8 cellular contexts compared by ENCODE assay signal in the genomic region with DNA sequence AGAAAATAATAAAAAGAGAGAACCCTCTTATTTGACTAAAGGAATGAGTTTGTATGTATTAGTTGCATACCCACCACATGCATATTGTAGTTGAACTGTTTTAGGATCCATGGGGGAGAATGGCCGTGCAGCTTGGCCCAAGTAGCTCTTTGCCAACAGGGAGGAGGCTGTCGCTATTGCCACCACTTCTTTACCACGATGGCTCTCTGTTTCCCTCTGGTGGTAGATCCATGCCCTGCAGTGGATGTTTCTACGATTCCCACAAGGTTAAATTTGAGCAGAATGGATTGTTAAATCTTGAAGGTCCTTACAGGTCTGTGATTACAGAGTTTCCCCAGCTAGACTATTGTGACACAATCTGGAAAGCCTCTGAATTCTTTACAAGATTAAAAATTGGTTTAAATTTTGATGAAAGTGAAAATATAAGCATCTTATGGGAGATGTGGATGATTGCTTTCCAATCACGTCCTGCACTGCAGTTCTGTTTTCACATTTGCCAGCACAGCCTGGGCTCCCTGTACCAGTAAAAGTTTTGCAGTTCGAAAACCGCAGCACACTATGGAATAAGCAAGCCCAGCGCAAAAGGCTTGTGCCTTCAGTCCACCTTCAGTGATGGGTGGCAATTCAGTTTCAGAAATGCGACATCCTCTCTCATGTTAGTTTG. TPM values are rescaled to one million over a fixed set of nuclear protein-coding genes. Genes with fewer than 3 reads are reported as not detected.
A peak's percentile ranks its signal among the peaks of the same experiment; 100 is the strongest.
DNase-seq lines count a peak whose midpoint lies in the region; ATAC-seq and TF ChIP-seq lines count a peak whose summit lies in the region.

No MANE protein-coding gene starts in this region.

- H3K27ac ChIP-seq in DND-41 (ENCODE audit: low read length) (no peak overlapping the region), GM23338 (ENCODE audit: low read depth) (no peak overlapping the region), hepatocyte (no peak overlapping the region), spleen (peak overlapping the region in 2 of 8 donors; percentile 31 to 48)

- 0 out of 3 replicates have a peak, but pooled peaks cover 2% of the 10 kb centered on the region for H3K4me1 Mint-ChIP-seq in GM23338

- WGBS in hepatocyte (ENCODE audit: low lambda C conversion rate, missing lambda C conversion rate), result 34% methylated on average over 9 of the region's 9 CpGs
- 23 to 29% (median 26%) methylated on average over 9 of the region's 9 CpGs for WGBS in spleen, 5 donors

- intact Hi-C loops in spleen (cut with DNase I; ENCODE audit: low total_unique reads) (loop anchor here (10.0 kb wide), 1 partner anchor 130 kb away; a partner anchor contains a TSS), posterior vena cava (cut with DNase I) (loop anchor here in 1 of 2 donors (10.0 kb wide), 1 partner anchor 90 kb away; a partner anchor contains a TSS)

- H3K4me2 ChIP-seq in DND-41 (ENCODE audit: insufficient read depth, low read length) (no peak overlapping the region), GM23338 (no peak overlapping the region), hepatocyte (no peak overlapping the region)

- peaks cover 5% of the 10 kb centered on the region for H3K27me3 Mint-ChIP-seq in GM23338 (ENCODE audit: insufficient read depth, low read depth, poor library complexity)

- H3K9me2 ChIP-seq in GM23338 (ENCODE audit: insufficient read depth), result no peaks in the 10 kb centered on the region
- no peaks in the 10 kb centered on the region for H3K9me2 ChIP-seq in hepatocyte (replicated peaks; ENCODE audit: insufficient read depth)

- no peak for TF ChIP-seq POLR2A in spleen (IDR thresholded peaks at IDR 0.05)

- DNase-seq in DND-41 (peak; percentile 77), GM23338 (ENCODE audit: low spot score) (peak; percentile 89), NCI-H128 (lab: John Stamatoyannopoulos, UW; ENCODE audit: unreplicated experiment) (peak; percentile 25), T-helper 2 cell (peak; percentile 24 to 77 (median 56)), amygdala (lab: John Stamatoyannopoulos, UW) (peak in 44 of 56 donors; percentile 13 to 89 (median 51)), hepatocyte (ENCODE audit: low spot score) (peak; percentile 78), spleen (no peak), posterior vena cava (ENCODE audit: low spot score) (no peak)

- H3K4me3 Mint-ChIP-seq in GM23338, result no peak overlapping the region

- TF ChIP-seq CTCF in DND-41 (IDR thresholded peaks at IDR 0.05; ENCODE audit: borderline replicate concordance, extremely low read depth, low read length, poor library complexity, severe bottlenecking), result peak; percentile 98
- peak; percentile 97 to 98 for TF ChIP-seq CTCF in GM23338 (conservative IDR thresholded peaks at IDR 0.05; ENCODE audit: low read depth in 2 of 2)
- TF ChIP-seq CTCF in hepatocyte (IDR thresholded peaks at IDR 0.05; ENCODE audit: poor library complexity), result peak; percentile 79
- peak; percentile 87 to 97 (median 95) for TF ChIP-seq CTCF in spleen (IDR thresholded peaks at IDR 0.05 in 8 of 11, conservative IDR thresholded peaks at IDR 0.05 in 3 of 11)

- ATAC-seq in DND-41 (ENCODE audit: insufficient read depth, low read depth), result peak; percentile 93
- ATAC-seq in GM23338, result peak; percentile 90

- no peaks in the 10 kb centered on the region for H3K79me2 ChIP-seq in DND-41 (ENCODE audit: insufficient read depth, low read length)
- H3K79me2 ChIP-seq in GM23338 (replicated peaks; ENCODE audit: insufficient read depth), result no peaks in the 10 kb centered on the region
- no peaks in the 10 kb centered on the region for H3K79me2 ChIP-seq in hepatocyte

- H3K9ac ChIP-seq in DND-41 (ENCODE audit: low read depth, low read length), result no peak overlapping the region

- H3K4me1 ChIP-seq in DND-41 (ENCODE audit: insufficient read depth, low read length) (no peaks in the 10 kb centered on the region), GM23338 (ENCODE audit: insufficient read depth) (no peaks in the 10 kb centered on the region), hepatocyte (ENCODE audit: insufficient read depth) (no peaks in the 10 kb centered on the region), spleen (peaks cover 0 to 14% (median 5%) of the 10 kb centered on the region in 6 donors)

- H3K9me3 ChIP-seq in DND-41 (ENCODE audit: insufficient read depth, low read length, severe bottlenecking), result no peaks in the 10 kb centered on the region
- H3K9me3 ChIP-seq in hepatocyte (ENCODE audit: low read depth), result no peaks in the 10 kb centered on the region
- H3K9me3 ChIP-seq in spleen, result no peaks in the 10 kb centered on the region

- H3K4me3 ChIP-seq in DND-41 (ENCODE audit: low read depth in 1 of 2, low read length in 2 of 2), result no peak overlapping the region
- no peak overlapping the region for H3K4me3 ChIP-seq in GM23338
- no peak overlapping the region for H3K4me3 ChIP-seq in hepatocyte
- peak overlapping the region in 1 of 8 donors; percentile 27 for H3K4me3 ChIP-seq in spleen

- H2AFZ ChIP-seq in DND-41 (ENCODE audit: low read depth, low read length) (no peak overlapping the region), GM23338 (no peak overlapping the region), hepatocyte (no peak overlapping the region)

- no peaks in the 10 kb centered on the region for H3F3A ChIP-seq in GM23338 (replicated peaks; ENCODE audit: low read depth)

- H3K36me3 ChIP-seq in DND-41 (ENCODE audit: insufficient read depth, low read length) (no peaks in the 10 kb centered on the region), GM23338 (ENCODE audit: insufficient read depth) (no peaks in the 10 kb centered on the region), hepatocyte (replicated peaks; ENCODE audit: insufficient read depth, low read depth) (no peaks in the 10 kb centered on the region), spleen (no peaks in the 10 kb centered on the region)

- H3K27me3 ChIP-seq in DND-41 (ENCODE audit: insufficient read depth, low read length, poor library complexity), result peaks cover 15% of the 10 kb centered on the region
- H3K27me3 ChIP-seq in GM23338 (ENCODE audit: insufficient read depth), result no peaks in the 10 kb centered on the region
- H3K27me3 ChIP-seq in hepatocyte, result no peaks in the 10 kb centered on the region
- H3K27me3 ChIP-seq in spleen (replicated peaks in 1 of 7), result peaks cover 0 to 5% (median 0%) of the 10 kb centered on the region in 7 donors

- H4K20me1 ChIP-seq in DND-41 (ENCODE audit: insufficient read depth, low read length) (no peaks in the 10 kb centered on the region), GM23338 (replicated peaks; ENCODE audit: insufficient read depth) (no peaks in the 10 kb centered on the region), hepatocyte (ENCODE audit: insufficient read depth, poor library complexity, severe bottlenecking) (no peaks in the 10 kb centered on the region)

- H3K36me3 Mint-ChIP-seq in GM23338 (ENCODE audit: low read depth), result no peaks in the 10 kb centered on the region

- no peaks in the 10 kb centered on the region for H3K9me3 Mint-ChIP-seq in GM23338

- no peak overlapping the region for H3K27ac Mint-ChIP-seq in GM23338

RNA-seq across cellular contexts. Expression of a gene that starts 34.4 kb away (rescaled TPM):
- total RNA-seq in GM23338 (2014; rRNA removed; shearing (Covaris generic)), result 0.12 and 0.38 TPM in 2 replicates
- polyA plus RNA-seq in GM23338 (2016; fragmentation: Nextera tagmentation; extraction: Ambion mirVana) (0.17 and 0.57 TPM in 2 replicates), hepatocyte (0.84 and 1.7 TPM in 2 replicates), spleen (under 1 TPM; 0.03 to 0.17 (median 0.07) TPM)
- total RNA-seq in hepatocyte (1.3 TPM in 2 replicates), spleen (1 to 10 TPM in 1 of 7 donors, under 1 TPM in 6; 0.19 to 1.2 (median 0.47) TPM), posterior vena cava (1 to 10 TPM; 2.8 to 5.1 TPM)

Comparison
In these comparisons a context has a peak if more than half of its experiments do, and no peak if none do; other contexts are left out.
1. DNase-seq: peak in DND-41 (single experiment), GM23338 (single experiment), NCI-H128 (single experiment), T-helper 2 cell (5 of 5), amygdala (44 of 56) and hepatocyte (single experiment); none in spleen (single experiment) and posterior vena cava (single experiment).
2. Peak in every context shown above with its lines, with median percentiles within 50 percentile points of each other: CTCF ChIP-seq.